Comparison of ENCODE assay signal across 1 cellular context in genomic region chr9:5432890-5433289, GRCh38. TPM values are rescaled to one million over a fixed set of nuclear protein-coding genes. Genes with fewer than 3 reads are reported as not detected.
"Had no signal": no experiment of that assay in that cellular context is flagged by ENCODE, and none has a peak within 500 bp of the region (broad histone marks: within the 10 kb centered on the region; RNA-seq: fewer than 3 reads in every experiment).

No MANE protein-coding gene starts in this region.

RNA-seq across cellular contexts. Expression of gene CD274, which starts 17.5 kb away (rescaled TPM):
- total RNA-seq: neural crest cell had no signal
